10 cellular contexts compared by ENCODE assay signal in genomic region chr12:131592972-131593371, GRCh38.
DNase-seq lines count a peak whose midpoint lies in the region; ATAC-seq and TF ChIP-seq lines count a peak whose summit lies in the region.
"Had no signal": no experiment of that assay in that cellular context is flagged by ENCODE, and none has a peak within 500 bp of the region (broad histone marks: within the 10 kb centered on the region; RNA-seq: fewer than 3 reads in every experiment).

No MANE protein-coding gene starts in this region.

- H3K4me3 ChIP-seq in CD8-positive, alpha-beta memory T cell (ENCODE audit: low read length) = no peak overlapping the region
- H3K4me3 ChIP-seq in stomach = no peak overlapping the region
- no peak overlapping the region for H3K4me3 ChIP-seq in psoas muscle
- H3K4me3 ChIP-seq: lower lobe of right lung had no signal

- H3K36me3 Mint-ChIP-seq in CD8-positive, alpha-beta memory T cell = no peaks in the 10 kb centered on the region
- no peaks in the 10 kb centered on the region for H3K36me3 Mint-ChIP-seq in T-helper 17 cell (ENCODE audit: low read depth)

- no peak for TF ChIP-seq POLR2A in stomach (IDR thresholded peaks at IDR 0.05)

- peak; percentile 97 for ATAC-seq in GM19025 (IDR thresholded peaks at IDR 0.05; ENCODE audit: low read depth, unreplicated experiment)
- peak; percentile 98 for ATAC-seq in HG02885 (IDR thresholded peaks at IDR 0.05; ENCODE audit: poor library complexity, unreplicated experiment)
- ATAC-seq in T-helper 17 cell = no peak
- ATAC-seq in psoas muscle = no peak

- 58 to 80% (median 72%) methylated on average over 2 to 6 of the region's 6 CpGs for WGBS in stomach, 5 donors
- WGBS in psoas muscle, 3 donors = 65 to 71% (median 71%) methylated on average over 6 of the region's 6 CpGs

- no peaks in the 10 kb centered on the region for H3K27me3 Mint-ChIP-seq in CD8-positive, alpha-beta memory T cell
- no peaks in the 10 kb centered on the region for H3K27me3 Mint-ChIP-seq in T-helper 17 cell

- POLR2A ChIA-PET in CD8-positive, alpha-beta memory T cell (lab: Charles Lee) = no interaction called here

- no peaks in the 10 kb centered on the region for H3K9me3 ChIP-seq in CD8-positive, alpha-beta memory T cell (ENCODE audit: low read length)
- no peaks in the 10 kb centered on the region for H3K9me3 ChIP-seq in T-helper 17 cell (ENCODE audit: control insufficient read depth, low read length, poor library complexity, severe bottlenecking)
- H3K9me3 ChIP-seq in stomach = no peaks in the 10 kb centered on the region
- H3K9me3 ChIP-seq in psoas muscle = no peaks in the 10 kb centered on the region
- H3K9me3 ChIP-seq: lower lobe of right lung had no signal

- no peak for TF ChIP-seq CTCF in stomach (IDR thresholded peaks at IDR 0.05)
- no peak for TF ChIP-seq CTCF in psoas muscle (IDR thresholded peaks at IDR 0.05)

- peak overlapping the region in 2 of 7 donors; percentile 4 to 13 for H3K4me3 Mint-ChIP-seq in CD8-positive, alpha-beta memory T cell
- H3K4me3 Mint-ChIP-seq in T-helper 17 cell = no peak overlapping the region

- no peaks in the 10 kb centered on the region for H3K9me3 Mint-ChIP-seq in CD8-positive, alpha-beta memory T cell

- DNase-seq in CD8-positive, alpha-beta memory T cell = no peak
- DNase-seq in T-helper 17 cell (no peak), cortex of kidney (lab: John Stamatoyannopoulos, UW) (no peak), stomach (no peak), psoas muscle (no peak)
- no peak for DNase-seq in activated CD4-positive, CD25-positive, alpha-beta regulatory T cell treated with anti-CD3 and anti-CD28 coated beads, Interleukin-2, amount 50 U/mL, for 72 hours
- DNase-seq: Karpas-422, lower lobe of right lung had no signal

- intact Hi-C loops in stomach (cut with DNase I; ENCODE audit: low total_unique reads) (no loop called here), psoas muscle (cut with DNase I) (no loop called here)

- H3K27me3 ChIP-seq in CD8-positive, alpha-beta memory T cell (ENCODE audit: insufficient read depth, low read length, poor library complexity, severe bottlenecking) = no peaks in the 10 kb centered on the region
- H3K27me3 ChIP-seq in stomach (peaks cover 0 to 22% (median 0%) of the 10 kb centered on the region in 3 donors), psoas muscle (ENCODE audit: insufficient read depth in 3 of 3, low read length in 2 of 3) (peaks cover 0 to 5% (median 0%) of the 10 kb centered on the region in 3 donors)

- TF ChIP-seq EP300 in stomach (IDR thresholded peaks at IDR 0.05) = no peak

- H3K4me1 ChIP-seq in CD8-positive, alpha-beta memory T cell (ENCODE audit: insufficient read depth, low read length) = peaks cover 9% of the 10 kb centered on the region
- no peaks in the 10 kb centered on the region for H3K4me1 ChIP-seq in stomach
- no peaks in the 10 kb centered on the region for H3K4me1 ChIP-seq in psoas muscle
- H3K4me1 ChIP-seq: lower lobe of right lung had no signal

- H3K27ac Mint-ChIP-seq in CD8-positive, alpha-beta memory T cell = peak overlapping the region in 7 of 8 donors; percentile 49 to 91 (median 72)
- H3K27ac Mint-ChIP-seq in T-helper 17 cell = peak overlapping the region; percentile 66

- H3K27ac ChIP-seq in CD8-positive, alpha-beta memory T cell (ENCODE audit: low read depth, low read length) = no peak overlapping the region
- no peak overlapping the region for H3K27ac ChIP-seq in stomach
- no peak overlapping the region for H3K27ac ChIP-seq in psoas muscle
- H3K27ac ChIP-seq: lower lobe of right lung had no signal

- CTCF ChIA-PET in CD8-positive, alpha-beta memory T cell (lab: Charles Lee) = no interaction called here

- peaks cover 12 to 13% (median 13%) of the 10 kb centered on the region in 3 donors for H3K4me1 Mint-ChIP-seq in CD8-positive, alpha-beta memory T cell
- peaks cover 10% of the 10 kb centered on the region for H3K4me1 Mint-ChIP-seq in T-helper 17 cell

- H3K36me3 ChIP-seq in CD8-positive, alpha-beta memory T cell (ENCODE audit: insufficient read depth, low read length) = no peaks in the 10 kb centered on the region
- H3K36me3 ChIP-seq in stomach (no peaks in the 10 kb centered on the region), psoas muscle (ENCODE audit: insufficient read depth in 1 of 2, low read depth in 1 of 2) (no peaks in the 10 kb centered on the region)
- H3K36me3 ChIP-seq: lower lobe of right lung had no signal

Comparison
In these comparisons a context has a peak if more than half of its experiments do, and no peak if none do; other contexts are left out.
1. ATAC-seq: peak in GM19025 (single experiment) and HG02885 (single experiment); none in T-helper 17 cell (single experiment) and psoas muscle (0 of 4).